ENCODE assay signal across 28 cellular contexts in genomic region chr6:140504776-140505175, GRCh38.
"Had no signal": no experiment of that assay in that cellular context is flagged by ENCODE, and none has a peak within 500 bp of the region (broad histone marks: within the 10 kb centered on the region; RNA-seq: fewer than 3 reads in every experiment).

No MANE protein-coding gene starts in this region.

- H3K4me1 ChIP-seq: adrenal gland, body of pancreas, colonic mucosa had no signal

- H3K36me3 ChIP-seq: adrenal gland, colonic mucosa, esophagus muscularis mucosa had no signal

- ATAC-seq: activated CD4-positive, alpha-beta T cell treated with anti-CD3 and anti-CD28 coated beads for 36 hours; activated CD8-positive, alpha-beta memory T cell treated with anti-CD3 and anti-CD28 coated beads, Interleukin-2, amount 10 ng/mL, durations not matched to agents 7 days and 5 days; activated CD8-positive, alpha-beta T cell treated with anti-CD3 and anti-CD28 coated beads, Interleukin-2, amount 10 ng/mL, durations not matched to agents 7 days and 5 days; activated naive CD8-positive, alpha-beta T cell treated with anti-CD3 and anti-CD28 coated beads, Interleukin-2, amount 50 U/mL, for 24 hours; body of pancreas had no signal

- H3K9me3 ChIP-seq: adrenal gland, body of pancreas, colonic mucosa, esophagus muscularis mucosa had no signal

- H3K27ac ChIP-seq: adrenal gland, body of pancreas, colonic mucosa, dorsolateral prefrontal cortex, esophagus muscularis mucosa had no signal

- H3K4me3 ChIP-seq: adrenal gland, body of pancreas, colonic mucosa, dorsolateral prefrontal cortex, esophagus muscularis mucosa had no signal

- H3K27me3 ChIP-seq: adrenal gland, body of pancreas, colonic mucosa, dorsolateral prefrontal cortex, esophagus muscularis mucosa had no signal

- DNase-seq: activated CD4-positive, alpha-beta memory T cell treated with anti-CD3 and anti-CD28 coated beads for 36 hours; activated CD4-positive, alpha-beta T cell treated with anti-CD3 and anti-CD28 coated beads for 36 hours; activated CD4-positive, alpha-beta T cell treated with anti-CD3 and anti-CD28 coated beads, Interleukin-2, amount 10 ng/mL, durations not matched to agents 24 days and 14 days; activated CD4-positive, CD25-positive, alpha-beta regulatory T cell; activated CD4-positive, CD25-positive, alpha-beta regulatory T cell treated with anti-CD3 and anti-CD28 coated beads, Interleukin-2, amount 50 U/mL, for 72 hours; activated CD8-positive, alpha-beta memory T cell treated with anti-CD3 and anti-CD28 coated beads, Interleukin-2, amount 10 ng/mL, durations not matched to agents 7 days and 5 days; activated CD8-positive, alpha-beta memory T cell treated with anti-CD3 and anti-CD28 coated beads, Interleukin-2, amount 50 U/mL, for 4 hours; activated CD8-positive, alpha-beta T cell treated with anti-CD3 and anti-CD28 coated beads, Interleukin-2, amount 10 ng/mL, durations not matched to agents 7 days and 5 days; activated effector memory CD4-positive, alpha-beta T cell treated with anti-CD3 and anti-CD28 coated beads, Interleukin-2, amount 50 U/mL, for 16 hours; activated naive CD4-positive, alpha-beta T cell treated with anti-CD3 and anti-CD28 coated beads for 36 hours; activated naive CD8-positive, alpha-beta T cell treated with anti-CD3 and anti-CD28 coated beads for 36 hours; activated naive CD8-positive, alpha-beta T cell treated with anti-CD3 and anti-CD28 coated beads, Interleukin-2, amount 50 U/mL, for 24 hours; activated T-cell treated with anti-CD3 and anti-CD28 coated beads, Interleukin-2, amount 50 U/mL, for 1 hour; activated T-cell treated with anti-CD3 and anti-CD28 coated beads, Interleukin-2, amount 50 U/mL, for 48 hours; adrenal gland; amygdala; aorta; body of pancreas; caudate nucleus; cerebellar nuclear complex; colonic mucosa; dorsolateral prefrontal cortex; effector memory CD4-positive, alpha-beta T cell; endodermal cell; foreskin melanocyte; head of caudate nucleus; T-helper 2 cell had no signal
